25 cellular contexts compared by ENCODE assay signal in genomic region chr4:41287852-41288251, GRCh38. TPM values are rescaled to one million over a fixed set of nuclear protein-coding genes. Genes with fewer than 3 reads are reported as not detected.
DNase-seq lines count a peak whose midpoint lies in the region; ATAC-seq, FAIRE-seq and TF ChIP-seq lines count a peak whose summit lies in the region.
"Had no signal": no experiment of that assay in that cellular context is flagged by ENCODE, and none has a peak within 500 bp of the region (broad histone marks: within the 10 kb centered on the region; RNA-seq: fewer than 3 reads in every experiment).

No MANE protein-coding gene starts in this region.

- H3K27me3 ChIP-seq in GM23248 (replicated peaks; ENCODE audit: insufficient read depth): no peaks in the 10 kb centered on the region
- H3K27me3 ChIP-seq in neural progenitor cell: no peaks in the 10 kb centered on the region

- TF ChIP-seq CTCF in A549 (IDR thresholded peaks at IDR 0.05): no peak
- TF ChIP-seq CTCF in neural progenitor cell (IDR thresholded peaks at IDR 0.05): peak; percentile 4

- H3K36me3 Mint-ChIP-seq in neural progenitor cell: no peaks in the 10 kb centered on the region
- H3K36me3 Mint-ChIP-seq in activated CD4-positive, alpha-beta T cell treated with anti-CD3 and anti-CD28 coated beads, Interleukin-2, amount 10 ng/mL, durations not matched to agents 24 days and 14 days (ENCODE audit: low read depth): no peaks in the 10 kb centered on the region
- H3K36me3 Mint-ChIP-seq: CD4-positive, alpha-beta memory T cell had no signal

- H3K36me3 ChIP-seq in GM23248 (ENCODE audit: low read depth): no peaks in the 10 kb centered on the region
- no peaks in the 10 kb centered on the region for H3K36me3 ChIP-seq in SK-N-MC (ENCODE audit: insufficient read depth, low read length)
- H3K36me3 ChIP-seq in neural progenitor cell: no peaks in the 10 kb centered on the region

- peaks cover 7% of the 10 kb centered on the region for H3K4me1 Mint-ChIP-seq in neural progenitor cell
- no peaks in the 10 kb centered on the region for H3K4me1 Mint-ChIP-seq in activated CD4-positive, alpha-beta T cell treated with anti-CD3 and anti-CD28 coated beads, Interleukin-2, amount 10 ng/mL, durations not matched to agents 24 days and 14 days
- H3K4me1 Mint-ChIP-seq: CD4-positive, alpha-beta memory T cell; H9 had no signal

- H3K27me3 Mint-ChIP-seq in neural progenitor cell (ENCODE audit: insufficient read depth, low read depth): peaks cover 2% of the 10 kb centered on the region
- no peaks in the 10 kb centered on the region for H3K27me3 Mint-ChIP-seq in activated CD4-positive, alpha-beta T cell treated with anti-CD3 and anti-CD28 coated beads, Interleukin-2, amount 10 ng/mL, durations not matched to agents 24 days and 14 days
- H3K27me3 Mint-ChIP-seq: CD4-positive, alpha-beta memory T cell had no signal

- H3K27ac ChIP-seq in A549 (peak overlapping the region; percentile 58 to 71; a peak in 5 of 6 replicates), GM23248 (no peak overlapping the region), SK-N-MC (peak overlapping the region; percentile 62), neural progenitor cell (no peak overlapping the region)
- H3K27ac ChIP-seq: RWPE1 had no signal

- H3F3A ChIP-seq in GM23248 (ENCODE audit: insufficient read depth) (no peaks in the 10 kb centered on the region), neural progenitor cell (ENCODE audit: low read depth) (no peaks in the 10 kb centered on the region)

- H2AFZ ChIP-seq in GM23248: no peak overlapping the region
- H2AFZ ChIP-seq in neural progenitor cell (replicated peaks): no peak overlapping the region

- 92% methylated on average over 3 of the region's 10 CpGs for WGBS in A549 (ENCODE audit: missing lambda C conversion rate)
- 63 to 65% methylated on average over 10 of the region's 10 CpGs for WGBS in GM23248 (ENCODE audit: low coverage in 1 of 2, low lambda C conversion rate in 2 of 2, missing lambda C conversion rate in 2 of 2), 2 experiments

- H4K20me1 ChIP-seq in GM23248 (ENCODE audit: insufficient read depth) (no peaks in the 10 kb centered on the region), neural progenitor cell (ENCODE audit: low read depth) (no peaks in the 10 kb centered on the region)

- POLR2A ChIA-PET in A549 (lab: Yijun Ruan, JAX): no interaction called here

- no peaks in the 10 kb centered on the region for H3K79me2 ChIP-seq in GM23248 (ENCODE audit: insufficient read depth)
- no peaks in the 10 kb centered on the region for H3K79me2 ChIP-seq in neural progenitor cell (ENCODE audit: low read depth)

- TF ChIP-seq EP300 in A549 (IDR thresholded peaks at IDR 0.05): no peak

- DNase-seq in A549 (ENCODE audit: low read depth in 1 of 2, low spot score in 1 of 2) (no peak), GM23248 (peak; percentile 4), SK-N-MC (ENCODE audit: low read depth, low spot score) (no peak), neural progenitor cell (ENCODE audit: low spot score) (no peak), DMS114 treated with DMSO at 0.1 percent for 48 hours (lab: John Stamatoyannopoulos, UW; ENCODE audit: unreplicated experiment) (no peak)
- no peak for DNase-seq in activated CD4-positive, alpha-beta T cell treated with anti-CD3 and anti-CD28 coated beads, Interleukin-2, amount 10 ng/mL, durations not matched to agents 24 days and 14 days
- DNase-seq: AML-193; C1 segment of cervical spinal cord; CD4-positive, alpha-beta memory T cell; COR-L47; DMS79; GF-D8; H9; Karpas-422; NCI-H1105; NCI-H146; NCI-H2029; NCI-H524 treated with DMSO at 0.1 percent for 48 hours; NCI-H774; SHP77 treated with DMSO at 0.1 percent for 48 hours; T-helper 2 cell had no signal

- H3K9me2 ChIP-seq in GM23248 (ENCODE audit: insufficient read depth): no peaks in the 10 kb centered on the region

- in situ Hi-C loops in GM23248 (cut with MboI): loop anchor here (5.0 to 10.0 kb wide), 2 partner anchors 369 to 597 kb away; no protein-coding TSS in a partner anchor

- TF ChIP-seq RAD21 in A549 (conservative IDR thresholded peaks at IDR 0.05 in 1 of 2, IDR thresholded peaks at IDR 0.05 in 1 of 2): 0 out of 5 replicates have a peak, but pooled peaks of 1 of the 2 experiments have one; percentile 10

- TF ChIP-seq POLR2A in A549 (IDR thresholded peaks at IDR 0.05; ENCODE audit: low read length): no peak
- TF ChIP-seq POLR2A in GM18505 (IDR thresholded peaks at IDR 0.05; ENCODE audit: borderline replicate concordance, extremely low read depth, insufficient read depth, insufficient read length): no peak

- H3K27ac Mint-ChIP-seq in neural progenitor cell: no peak overlapping the region
- H3K27ac Mint-ChIP-seq in activated CD4-positive, alpha-beta T cell treated with anti-CD3 and anti-CD28 coated beads, Interleukin-2, amount 10 ng/mL, durations not matched to agents 24 days and 14 days: no peak overlapping the region
- H3K27ac Mint-ChIP-seq: CD4-positive, alpha-beta memory T cell; H9 had no signal

- peaks cover 32% of the 10 kb centered on the region for H3K4me1 ChIP-seq in A549
- H3K4me1 ChIP-seq in GM23248 (ENCODE audit: insufficient read depth): peaks cover 8% of the 10 kb centered on the region
- H3K4me1 ChIP-seq in neural progenitor cell: no peaks in the 10 kb centered on the region

- H3K9me3 ChIP-seq in A549: peaks cover 8% of the 10 kb centered on the region; the same call in 1 of the 3 replicates
- no peaks in the 10 kb centered on the region for H3K9me3 ChIP-seq in GM23248 (ENCODE audit: low read depth)
- peaks cover 3% of the 10 kb centered on the region; the same call in 1 of the 2 replicates for H3K9me3 ChIP-seq in SK-N-MC (ENCODE audit: low read depth, low read length)
- H3K9me3 ChIP-seq in neural progenitor cell (ENCODE audit: low read depth): no peaks in the 10 kb centered on the region

- CTCF ChIA-PET in A549 (lab: Yijun Ruan, JAX): interaction anchor here (1.5 kb wide), 1 partner anchor 374 kb away, joined by 8 read pairs; no protein-coding TSS in a partner anchor

- no peak overlapping the region for H3K4me3 Mint-ChIP-seq in neural progenitor cell
- H3K4me3 Mint-ChIP-seq in activated CD4-positive, alpha-beta T cell treated with anti-CD3 and anti-CD28 coated beads, Interleukin-2, amount 10 ng/mL, durations not matched to agents 24 days and 14 days: no peak overlapping the region
- H3K4me3 Mint-ChIP-seq: CD4-positive, alpha-beta memory T cell; H9 had no signal

- H3K4me2 ChIP-seq in A549 (no peak overlapping the region; the same call in 2 of the 3 replicates), GM23248 (ENCODE audit: unreplicated experiment) (no peak overlapping the region), neural progenitor cell (no peak overlapping the region)

- intact Hi-C loops in activated CD4-positive, alpha-beta T cell treated with anti-CD3 and anti-CD28 coated beads, Interleukin-2, amount 10 ng/mL, durations not matched to agents 24 days and 14 days (cut with micrococcal nuclease): no loop called here

- H3K4me3 ChIP-seq in A549 (no peak overlapping the region), GM23248 (no peak overlapping the region), SK-N-MC (no peak overlapping the region), neural progenitor cell (no peak overlapping the region)

- peaks cover 7% of the 10 kb centered on the region for H3K9me3 Mint-ChIP-seq in neural progenitor cell
- H3K9me3 Mint-ChIP-seq in activated CD4-positive, alpha-beta T cell treated with anti-CD3 and anti-CD28 coated beads, Interleukin-2, amount 10 ng/mL, durations not matched to agents 24 days and 14 days: no peaks in the 10 kb centered on the region

- ATAC-seq in A549: no peak; a peak in 1 of 6 replicates
- no peak for ATAC-seq in GM18505 (IDR thresholded peaks at IDR 0.05; ENCODE audit: unreplicated experiment)

- no peak overlapping the region for H3K9ac ChIP-seq in GM23248
- H3K9ac ChIP-seq in SK-N-MC (ENCODE audit: insufficient read length): no peak overlapping the region
- H3K9ac ChIP-seq in neural progenitor cell: no peak overlapping the region

- FAIRE-seq in A549 (lab: Jason Lieb, UNC): no peak
- FAIRE-seq: A204.1, GM12891 had no signal

TF ChIP-seq in A549, 52 proteins besides CTCF, POLR2A, EP300 and RAD21:
- no peak for TF ChIP-seq RCOR1 (IDR thresholded peaks at IDR 0.05; ENCODE audit: low read depth, low read length)
- peak; percentile 18 for TF ChIP-seq MAFK (IDR thresholded peaks at IDR 0.05; ENCODE audit: partially characterized antibody)

RNA-seq across cellular contexts. Expression of gene UCHL1, which starts 31.1 kb away (rescaled TPM):
- polyA plus RNA-seq in A549 (2011; rRNA removed) (1,819 and 1,981 TPM in 2 replicates), A549 (2017; fragmentation: RNase III; extraction: RNeasy Plus Mini Kit Qiagen cat#74134 plus additional on column Dnase treatment) (953 to 989 TPM (median 980 TPM) in 3 replicates), GM23248 (2016; fragmentation: Nextera tagmentation; extraction: Ambion mirVana) (306 and 322 TPM in 2 replicates)
- polyA plus RNA-seq in A549 (2012; cell fraction: cytosol; rRNA removed): 1,534 and 1,760 TPM in 2 replicates
- 2,660 and 5,319 TPM in 2 replicates for polyA plus RNA-seq in A549 (2012; cell fraction: nucleus; rRNA removed)
- 406 and 486 TPM in 2 replicates for polyA minus RNA-seq in A549 (2011; rRNA and poly(A)+ RNA removed)
- 443 and 525 TPM in 2 replicates for total RNA-seq in GM23248 (2014; rRNA removed; shearing (Covaris generic))
- total RNA-seq in neural progenitor cell (ENCODE audit: low replicate concordance): 535 and 638 TPM in 2 replicates
- total RNA-seq in activated CD4-positive, alpha-beta T cell treated with anti-CD3 and anti-CD28 coated beads, Interleukin-2, amount 10 ng/mL, durations not matched to agents 24 days and 14 days: 0.26 and 0.35 TPM in 2 replicates
- polyA plus RNA-seq: CD4-positive, alpha-beta memory T cell had no signal

Comparison
In these comparisons a context has a peak if more than half of its experiments do, and no peak if none do; other contexts are left out.
1. H3K27ac ChIP-seq: peak in A549 (2 of 2) and SK-N-MC (single experiment); none in GM23248 (single experiment) and neural progenitor cell (single experiment).
2. RNA of gene UCHL1, which starts 31.1 kb away (total RNA-seq): 535 to 638 TPM in neural progenitor cell and 443 to 525 TPM in GM23248; 0.26 to 0.35 TPM in activated CD4-positive, alpha-beta T cell treated with anti-CD3 and anti-CD28 coated beads, Interleukin-2, amount 10 ng/mL, durations not matched to agents 24 days and 14 days; every median in the first group is over 100 times any median in the second.